In the genomic region with DNA sequence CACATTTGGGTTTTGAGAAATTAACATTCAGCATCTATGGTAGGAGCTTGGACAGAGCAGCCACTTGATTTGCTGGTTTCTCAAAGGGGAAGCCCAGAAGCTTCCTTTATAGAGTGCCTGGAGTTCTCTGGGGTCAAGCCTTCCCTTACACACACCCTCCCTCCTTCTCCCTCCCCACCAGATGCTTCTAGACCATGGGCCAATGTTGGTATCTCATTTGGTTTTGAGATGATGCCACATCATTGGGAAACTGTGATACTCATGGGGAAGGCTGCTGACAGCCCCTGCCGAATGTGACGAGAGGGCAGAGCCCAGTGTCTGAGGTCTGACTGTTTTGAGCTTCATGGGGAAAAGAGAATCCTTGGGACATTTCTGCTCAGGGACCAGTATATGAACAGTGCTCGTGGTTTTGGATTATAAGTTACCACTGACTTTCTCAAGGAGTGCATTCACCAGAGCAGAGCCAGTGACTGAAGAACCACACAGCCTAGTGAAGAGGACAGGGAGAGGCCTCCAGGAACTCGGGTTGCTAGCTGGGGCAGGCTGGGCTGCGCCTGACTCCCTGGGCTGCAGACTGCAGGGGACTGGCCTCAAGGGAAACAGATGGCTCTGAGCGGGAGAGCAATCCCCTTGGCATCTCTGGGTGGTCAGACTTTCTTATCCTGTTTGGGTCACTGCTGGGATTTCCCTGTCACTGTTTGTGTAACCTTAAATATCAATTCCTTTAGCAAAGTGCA, we compare ENCODE assay signal across 23 cellular contexts. TPM values are rescaled to one million over a fixed set of nuclear protein-coding genes. Genes with fewer than 3 reads are reported as not detected.
DNase-seq lines count a peak whose midpoint lies in the region; ATAC-seq and TF ChIP-seq lines count a peak whose summit lies in the region.
"Had no signal": no experiment of that assay in that cellular context is flagged by ENCODE, and none has a peak within 500 bp of the region (broad histone marks: within the 10 kb centered on the region; RNA-seq: fewer than 3 reads in every experiment).

No MANE protein-coding gene starts in this region.

- H3K9ac ChIP-seq in IMR-90 (ENCODE audit: low read depth, low read length) = no peak overlapping the region

- H3K36me3 Mint-ChIP-seq in CD8-positive, alpha-beta memory T cell = peaks cover 0 to 16% (median 3%) of the 10 kb centered on the region in 3 donors
- H3K36me3 Mint-ChIP-seq in central memory CD8-positive, alpha-beta T cell (ENCODE audit: insufficient read depth) = peaks cover 6% of the 10 kb centered on the region
- peaks cover 10% of the 10 kb centered on the region for H3K36me3 Mint-ChIP-seq in endothelial cell (ENCODE audit: low read depth, unreplicated experiment)
- H3K36me3 Mint-ChIP-seq: CD14-positive monocyte had no signal

- H2BK15ac ChIP-seq in IMR-90 (ENCODE audit: low read depth, low read length) = no peak overlapping the region

- H4K91ac ChIP-seq in IMR-90 (ENCODE audit: insufficient read depth, low read depth, low read length) = no peak overlapping the region

- H3K23ac ChIP-seq in IMR-90 (ENCODE audit: low read depth, low read length) = no peak overlapping the region

- H2BK20ac ChIP-seq in IMR-90 (ENCODE audit: low read depth, low read length) = no peak overlapping the region

- peaks cover 0 to 9% (median 7%) of the 10 kb centered on the region in 5 donors for H3K9me3 Mint-ChIP-seq in CD8-positive, alpha-beta memory T cell
- peaks cover 16% of the 10 kb centered on the region for H3K9me3 Mint-ChIP-seq in central memory CD8-positive, alpha-beta T cell
- peaks cover 7% of the 10 kb centered on the region for H3K9me3 Mint-ChIP-seq in endothelial cell (ENCODE audit: unreplicated experiment)

- TF ChIP-seq POLR2A in IMR-90 (IDR thresholded peaks at IDR 0.05; ENCODE audit: low read depth, low read length) = no peak

- no peak overlapping the region for H2BK120ac ChIP-seq in IMR-90 (ENCODE audit: low read depth, low read length)

- no peak for DNase-seq in CD8-positive, alpha-beta memory T cell
- no peak for DNase-seq in IMR-90
- no peak for DNase-seq in central memory CD8-positive, alpha-beta T cell (ENCODE audit: low spot score in 2 of 2)
- no peak for DNase-seq in T-helper 2 cell
- no peak for DNase-seq in endothelial cell (ENCODE audit: low spot score)
- DNase-seq in NCI-H146 (lab: John Stamatoyannopoulos, UW) = no peak
- DNase-seq: H9, HFFc6, KBM-7, NCI-H1105 treated with DMSO at 0.1 percent for 48 hours, NCI-H2029, NCI-H446 treated with DMSO at 0.1 percent for 48 hours, NCI-H526, SIG-M5 had no signal

- no peak overlapping the region for H2BK5ac ChIP-seq in IMR-90 (ENCODE audit: low read depth, low read length, poor library complexity, severe bottlenecking)

- intact Hi-C loops in IMR-90 (cut with micrococcal nuclease) = no loop called here

- peaks cover 57 to 77% (median 70%) of the 10 kb centered on the region in 3 donors for H3K4me1 Mint-ChIP-seq in CD8-positive, alpha-beta memory T cell
- H3K4me1 Mint-ChIP-seq in central memory CD8-positive, alpha-beta T cell = peaks cover 87% of the 10 kb centered on the region
- peaks cover 18% of the 10 kb centered on the region for H3K4me1 Mint-ChIP-seq in endothelial cell (ENCODE audit: unreplicated experiment)
- H3K4me1 Mint-ChIP-seq: CD14-positive monocyte, GM23338 had no signal

- no peak overlapping the region for H3K4me3 ChIP-seq in CD8-positive, alpha-beta memory T cell (ENCODE audit: low read length)
- H3K4me3 ChIP-seq in IMR-90 (ENCODE audit: insufficient read depth, low read depth, low read length) = no peak overlapping the region
- H3K4me3 ChIP-seq in neutrophil (ENCODE audit: low read depth in 1 of 2, low read length in 1 of 2) = no peak overlapping the region
- H3K4me3 ChIP-seq: A549, GM23338, SK-N-MC had no signal

- no peak overlapping the region for H3K56ac ChIP-seq in IMR-90 (ENCODE audit: extremely low read depth, insufficient read depth, low read length)

- POLR2A ChIA-PET in CD8-positive, alpha-beta memory T cell (lab: Charles Lee) = no interaction called here
- POLR2A ChIA-PET in IMR-90 (lab: Charles Lee; ENCODE audit: unreplicated experiment) = no interaction called here

- in situ Hi-C loops in IMR-90 (cut with MboI; ENCODE audit: low sequenced_read_pairs) = loop anchor here (25.0 kb wide), 1 partner anchor 986 kb away; no protein-coding TSS in a partner anchor

- no peaks in the 10 kb centered on the region for H3K27me3 ChIP-seq in CD8-positive, alpha-beta memory T cell (ENCODE audit: insufficient read depth, low read length, poor library complexity, severe bottlenecking)
- no peaks in the 10 kb centered on the region for H3K27me3 ChIP-seq in IMR-90 (ENCODE audit: control insufficient read depth, insufficient read depth, low read length)
- no peaks in the 10 kb centered on the region for H3K27me3 ChIP-seq in neutrophil

- no peak for TF ChIP-seq RAD21 in IMR-90 (IDR thresholded peaks at IDR 0.05; ENCODE audit: low read length)

- H3K18ac ChIP-seq in IMR-90 (ENCODE audit: low read depth, low read length) = no peak overlapping the region

- no peaks in the 10 kb centered on the region for H4K20me1 ChIP-seq in IMR-90 (ENCODE audit: insufficient read depth, low read length)

- no peak overlapping the region for H3K27ac ChIP-seq in CD8-positive, alpha-beta memory T cell (ENCODE audit: low read depth, low read length)
- H3K27ac ChIP-seq in IMR-90 (ENCODE audit: insufficient read depth, low read length) (no peak overlapping the region), neutrophil (peak overlapping the region; percentile 63)
- H3K27ac ChIP-seq: A549, RWPE1, SK-N-MC had no signal

- H3K14ac ChIP-seq in IMR-90 (replicated peaks; ENCODE audit: low read depth, low read length) = no peak overlapping the region

- dilution Hi-C loops in IMR-90 (cut with HindIII; ENCODE audit: low sequenced_read_pairs, unreplicated experiment) = no loop called here

- H3K27me3 Mint-ChIP-seq in CD8-positive, alpha-beta memory T cell = peaks cover 4 to 14% of the 10 kb centered on the region in 2 donors
- no peaks in the 10 kb centered on the region for H3K27me3 Mint-ChIP-seq in central memory CD8-positive, alpha-beta T cell
- peaks cover 2% of the 10 kb centered on the region for H3K27me3 Mint-ChIP-seq in endothelial cell (ENCODE audit: unreplicated experiment)

- H2AFZ ChIP-seq in IMR-90 (replicated peaks; ENCODE audit: low read length, poor library complexity) = peak overlapping the region; percentile 21
- H2AFZ ChIP-seq: GM23338 had no signal

- ATAC-seq in IMR-90 (ENCODE audit: low read depth) = no peak
- no peak for ATAC-seq in central memory CD8-positive, alpha-beta T cell (replicated peaks; ENCODE audit: extremely low read depth, poor library complexity, severe bottlenecking)
- ATAC-seq: GM23338 had no signal

- no TSS peak for BruUV-seq in IMR-90 (replicated peaks; lab: Mats Ljungman, UMichigan)

- no peaks in the 10 kb centered on the region for H3K36me3 ChIP-seq in CD8-positive, alpha-beta memory T cell (ENCODE audit: insufficient read depth, low read length)
- H3K36me3 ChIP-seq in IMR-90 (ENCODE audit: control insufficient read depth, insufficient read depth, low read length) (no peaks in the 10 kb centered on the region), neutrophil (no peaks in the 10 kb centered on the region)

- peak overlapping the region in 3 of 8 donors; percentile 53 to 77 (median 70) for H3K27ac Mint-ChIP-seq in CD8-positive, alpha-beta memory T cell
- H3K27ac Mint-ChIP-seq in central memory CD8-positive, alpha-beta T cell (ENCODE audit: low read depth) = peak overlapping the region; percentile 10
- no peak overlapping the region for H3K27ac Mint-ChIP-seq in endothelial cell (ENCODE audit: unreplicated experiment)
- H3K27ac Mint-ChIP-seq: CD14-positive monocyte, GM23338, HFFc6 had no signal

- no peaks in the 10 kb centered on the region for H3K9me1 ChIP-seq in IMR-90 (ENCODE audit: insufficient read depth, low read length)

- H3K9me3 ChIP-seq in CD8-positive, alpha-beta memory T cell (ENCODE audit: low read length) = no peaks in the 10 kb centered on the region
- H3K9me3 ChIP-seq in IMR-90 (ENCODE audit: control insufficient read depth, insufficient read depth, low read length) (no peaks in the 10 kb centered on the region), neutrophil (no peaks in the 10 kb centered on the region)
- H3K9me3 ChIP-seq: A549 had no signal

- no peaks in the 10 kb centered on the region for H3K79me1 ChIP-seq in IMR-90 (ENCODE audit: low read depth in 1 of 2, low read length in 2 of 2)

- no peak overlapping the region for H3K4me2 ChIP-seq in IMR-90 (ENCODE audit: low read depth, low read length)
- H3K4me2 ChIP-seq: A549, GM23338 had no signal

- H2AK9ac ChIP-seq in IMR-90 (replicated peaks; ENCODE audit: low read depth, low read length, poor library complexity) = no peak overlapping the region

- H3K4ac ChIP-seq in IMR-90 (ENCODE audit: low read depth, low read length) = no peak overlapping the region

- no peak overlapping the region for H4K5ac ChIP-seq in IMR-90 (ENCODE audit: low read depth, low read length)

- TF ChIP-seq CTCF in IMR-90 (conservative IDR thresholded peaks at IDR 0.05; ENCODE audit: low read depth, low read length) (no peak), neutrophil (IDR thresholded peaks at IDR 0.05) (no peak), endothelial cell (IDR thresholded peaks at IDR 0.05; ENCODE audit: unreplicated experiment) (no peak)

- peaks cover 47% of the 10 kb centered on the region for H3K4me1 ChIP-seq in CD8-positive, alpha-beta memory T cell (ENCODE audit: insufficient read depth, low read length)
- H3K4me1 ChIP-seq in IMR-90 (ENCODE audit: control insufficient read depth, insufficient read depth, low read length) = no peaks in the 10 kb centered on the region
- peaks cover 28 to 45% of the 10 kb centered on the region in 2 experiments for H3K4me1 ChIP-seq in neutrophil (ENCODE audit: control insufficient read depth in 1 of 2, insufficient read depth in 1 of 2, low read depth in 1 of 2, low read length in 1 of 2)
- H3K4me1 ChIP-seq: A549 had no signal

- no peak overlapping the region for H4K8ac ChIP-seq in IMR-90 (ENCODE audit: low read depth in 2 of 2, low read length in 2 of 2)

- no peak overlapping the region for H2AK5ac ChIP-seq in IMR-90 (ENCODE audit: low read depth, low read length)

- 23% methylated on average over 2 of the region's 6 CpGs; no CpG with 5 or more reads in 1 of the 2 experiments for WGBS in IMR-90 (ENCODE audit: extremely low coverage in 2 of 2, insufficient read length in 1 of 2), 2 experiments

- CTCF ChIA-PET in CD8-positive, alpha-beta memory T cell (lab: Charles Lee) = interaction anchor here (1.1 kb wide), 1 partner anchor 12 kb away, joined by 5 read pairs; no protein-coding TSS in a partner anchor
- CTCF ChIA-PET in IMR-90 (lab: Yijun Ruan, JAX) = no interaction called here

- H3K4me3 Mint-ChIP-seq in CD8-positive, alpha-beta memory T cell = peak overlapping the region in 5 of 7 donors; percentile 6 to 68 (median 30)
- peak overlapping the region; percentile 21 for H3K4me3 Mint-ChIP-seq in central memory CD8-positive, alpha-beta T cell
- H3K4me3 Mint-ChIP-seq in endothelial cell (ENCODE audit: unreplicated experiment) = no peak overlapping the region
- H3K4me3 Mint-ChIP-seq: CD14-positive monocyte, GM23338, H9, HFFc6 had no signal

RNA-seq across cellular contexts. Expression of gene CST5, which starts 46.4 kb away (rescaled TPM):
- total RNA-seq in CD8-positive, alpha-beta memory T cell = not detected
- polyA plus RNA-seq in CD8-positive, alpha-beta memory T cell = not detected
- total RNA-seq in IMR-90 (2012; rRNA removed) = not detected in 2 replicates
- not detected in 2 replicates for polyA plus RNA-seq in IMR-90 (2012; rRNA removed)
- polyA plus RNA-seq in IMR-90 (2012; cell fraction: cytosol; rRNA removed) = not detected in 2 replicates
- polyA plus RNA-seq in IMR-90 (2012; cell fraction: nucleus; rRNA removed; ENCODE audit: low replicate concordance) = not detected in 2 replicates
- not detected for total RNA-seq in endothelial cell (ENCODE audit: unreplicated experiment)
- total RNA-seq: G401, GM23338, H9, HFFc6, LHCN-M2, MCF 10A had no signal
- polyA plus RNA-seq: A549, CD14-positive monocyte, GM23338 had no signal
